In the genomic region with DNA sequence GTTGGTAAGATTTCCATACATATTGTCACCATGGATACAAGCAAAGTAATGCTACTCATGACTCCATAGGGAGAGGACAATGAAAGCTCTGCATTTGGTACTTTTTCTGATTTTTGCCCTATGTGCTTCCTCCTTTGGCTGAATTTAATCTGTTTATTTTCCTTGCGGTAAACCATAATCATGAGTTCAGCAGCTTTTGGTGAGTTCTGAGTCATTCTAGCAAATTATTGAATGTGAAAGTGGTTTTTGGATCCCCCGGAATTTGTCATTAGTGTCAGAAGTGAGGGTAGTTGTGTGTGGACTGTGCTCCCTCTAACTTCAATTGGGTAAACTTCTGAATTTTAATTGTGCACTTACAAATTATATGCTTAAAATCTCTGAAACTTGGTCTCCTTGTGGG, we compare ENCODE assay signal across 1 cellular context.
TF ChIP-seq lines count a peak whose summit lies in the region.

No MANE protein-coding gene starts in this region.

TF ChIP-seq in GM12878, 131 proteins besides CTCF, POLR2A, EP300 and RAD21 (continued from another document):
- TF ChIP-seq, protein P1, sequence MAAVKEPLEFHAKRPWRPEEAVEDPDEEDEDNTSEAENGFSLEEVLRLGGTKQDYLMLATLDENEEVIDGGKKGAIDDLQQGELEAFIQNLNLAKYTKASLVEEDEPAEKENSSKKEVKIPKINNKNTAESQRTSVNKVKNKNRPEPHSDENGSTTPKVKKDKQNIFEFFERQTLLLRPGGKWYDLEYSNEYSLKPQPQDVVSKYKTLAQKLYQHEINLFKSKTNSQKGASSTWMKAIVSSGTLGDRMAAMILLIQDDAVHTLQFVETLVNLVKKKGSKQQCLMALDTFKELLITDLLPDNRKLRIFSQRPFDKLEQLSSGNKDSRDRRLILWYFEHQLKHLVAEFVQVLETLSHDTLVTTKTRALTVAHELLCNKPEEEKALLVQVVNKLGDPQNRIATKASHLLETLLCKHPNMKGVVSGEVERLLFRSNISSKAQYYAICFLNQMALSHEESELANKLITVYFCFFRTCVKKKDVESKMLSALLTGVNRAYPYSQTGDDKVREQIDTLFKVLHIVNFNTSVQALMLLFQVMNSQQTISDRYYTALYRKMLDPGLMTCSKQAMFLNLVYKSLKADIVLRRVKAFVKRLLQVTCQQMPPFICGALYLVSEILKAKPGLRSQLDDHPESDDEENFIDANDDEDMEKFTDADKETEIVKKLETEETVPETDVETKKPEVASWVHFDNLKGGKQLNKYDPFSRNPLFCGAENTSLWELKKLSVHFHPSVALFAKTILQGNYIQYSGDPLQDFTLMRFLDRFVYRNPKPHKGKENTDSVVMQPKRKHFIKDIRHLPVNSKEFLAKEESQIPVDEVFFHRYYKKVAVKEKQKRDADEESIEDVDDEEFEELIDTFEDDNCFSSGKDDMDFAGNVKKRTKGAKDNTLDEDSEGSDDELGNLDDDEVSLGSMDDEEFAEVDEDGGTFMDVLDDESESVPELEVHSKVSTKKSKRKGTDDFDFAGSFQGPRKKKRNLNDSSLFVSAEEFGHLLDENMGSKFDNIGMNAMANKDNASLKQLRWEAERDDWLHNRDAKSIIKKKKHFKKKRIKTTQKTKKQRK (IDR thresholded peaks at IDR 0.05; ENCODE audit: low read depth, low read length), result no peak
- TF ChIP-seq, protein P2, sequence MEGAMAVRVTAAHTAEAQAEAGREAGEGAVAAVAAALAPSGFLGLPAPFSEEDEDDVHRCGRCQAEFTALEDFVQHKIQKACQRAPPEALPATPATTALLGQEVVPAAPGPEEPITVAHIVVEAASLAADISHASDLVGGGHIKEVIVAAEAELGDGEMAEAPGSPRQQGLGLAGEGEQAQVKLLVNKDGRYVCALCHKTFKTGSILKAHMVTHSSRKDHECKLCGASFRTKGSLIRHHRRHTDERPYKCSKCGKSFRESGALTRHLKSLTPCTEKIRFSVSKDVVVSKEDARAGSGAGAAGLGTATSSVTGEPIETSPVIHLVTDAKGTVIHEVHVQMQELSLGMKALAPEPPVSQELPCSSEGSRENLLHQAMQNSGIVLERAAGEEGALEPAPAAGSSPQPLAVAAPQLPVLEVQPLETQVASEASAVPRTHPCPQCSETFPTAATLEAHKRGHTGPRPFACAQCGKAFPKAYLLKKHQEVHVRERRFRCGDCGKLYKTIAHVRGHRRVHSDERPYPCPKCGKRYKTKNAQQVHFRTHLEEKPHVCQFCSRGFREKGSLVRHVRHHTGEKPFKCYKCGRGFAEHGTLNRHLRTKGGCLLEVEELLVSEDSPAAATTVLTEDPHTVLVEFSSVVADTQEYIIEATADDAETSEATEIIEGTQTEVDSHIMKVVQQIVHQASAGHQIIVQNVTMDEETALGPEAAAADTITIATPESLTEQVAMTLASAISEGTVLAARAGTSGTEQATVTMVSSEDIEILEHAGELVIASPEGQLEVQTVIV (IDR thresholded peaks at IDR 0.05; ENCODE audit: borderline replicate concordance, partially characterized antibody), result no peak
- TF ChIP-seq, protein P3, sequence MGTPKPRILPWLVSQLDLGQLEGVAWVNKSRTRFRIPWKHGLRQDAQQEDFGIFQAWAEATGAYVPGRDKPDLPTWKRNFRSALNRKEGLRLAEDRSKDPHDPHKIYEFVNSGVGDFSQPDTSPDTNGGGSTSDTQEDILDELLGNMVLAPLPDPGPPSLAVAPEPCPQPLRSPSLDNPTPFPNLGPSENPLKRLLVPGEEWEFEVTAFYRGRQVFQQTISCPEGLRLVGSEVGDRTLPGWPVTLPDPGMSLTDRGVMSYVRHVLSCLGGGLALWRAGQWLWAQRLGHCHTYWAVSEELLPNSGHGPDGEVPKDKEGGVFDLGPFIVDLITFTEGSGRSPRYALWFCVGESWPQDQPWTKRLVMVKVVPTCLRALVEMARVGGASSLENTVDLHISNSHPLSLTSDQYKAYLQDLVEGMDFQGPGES (IDR thresholded peaks at IDR 0.05), result no peak
- TF ChIP-seq NR2C2 (IDR thresholded peaks at IDR 0.05; ENCODE audit: borderline replicate concordance, control insufficient read depth, insufficient read length, low read depth) (no peak), CBX3 (IDR thresholded peaks at IDR 0.05; ENCODE audit: borderline replicate concordance, low read depth) (no peak), MTA2 (IDR thresholded peaks at IDR 0.05; ENCODE audit: low read depth) (peak; percentile 82), JUNB (IDR thresholded peaks at IDR 0.05) (peak; percentile 46), ETV6 (conservative IDR thresholded peaks at IDR 0.05 in 1 of 2, IDR thresholded peaks at IDR 0.05 in 1 of 2; ENCODE audit: borderline replicate concordance in 1 of 2, low read depth in 1 of 2) (no peak), ZNF622 (IDR thresholded peaks at IDR 0.05) (no peak), ASH2L (IDR thresholded peaks at IDR 0.05; ENCODE audit: borderline replicate concordance, low read depth) (no peak), ZZZ3 (IDR thresholded peaks at IDR 0.05; ENCODE audit: control insufficient read depth, insufficient read length, low read depth) (no peak), SIX5 (IDR thresholded peaks at IDR 0.05; ENCODE audit: low read depth, low read length, severe bottlenecking) (no peak), ATF7 (IDR thresholded peaks at IDR 0.05; ENCODE audit: low read depth) (peak; percentile 38; the same call in 1 of the 2 replicates), SUZ12 (IDR thresholded peaks at IDR 0.05; ENCODE audit: unreplicated experiment) (no peak), IKZF2 (IDR thresholded peaks at IDR 0.05) (peak; percentile 49 to 65; a peak in 3 of 4 replicates), RUNX3 (IDR thresholded peaks at IDR 0.05; ENCODE audit: low read length) (peak; percentile 36), BCL11A (IDR thresholded peaks at IDR 0.05; ENCODE audit: low read depth, low read length) (0 out of 2 replicates have a peak, but pooled peaks have one; percentile 55), MYC (IDR thresholded peaks at IDR 0.05; ENCODE audit: insufficient read depth, insufficient read length, insufficient replicate concordance, low read length, severe bottlenecking) (no peak), YBX1 (IDR thresholded peaks at IDR 0.05) (no peak), SMAD1 (IDR thresholded peaks at IDR 0.05; ENCODE audit: low read depth, partially characterized antibody) (no peak), EGR1 (IDR thresholded peaks at IDR 0.05; ENCODE audit: borderline replicate concordance in 1 of 2, low read depth in 2 of 2, low read length in 2 of 2) (no peak), STAT3 (IDR thresholded peaks at IDR 0.05; ENCODE audit: low read depth, low read length) (no peak)
- TF ChIP-seq, protein P4, sequence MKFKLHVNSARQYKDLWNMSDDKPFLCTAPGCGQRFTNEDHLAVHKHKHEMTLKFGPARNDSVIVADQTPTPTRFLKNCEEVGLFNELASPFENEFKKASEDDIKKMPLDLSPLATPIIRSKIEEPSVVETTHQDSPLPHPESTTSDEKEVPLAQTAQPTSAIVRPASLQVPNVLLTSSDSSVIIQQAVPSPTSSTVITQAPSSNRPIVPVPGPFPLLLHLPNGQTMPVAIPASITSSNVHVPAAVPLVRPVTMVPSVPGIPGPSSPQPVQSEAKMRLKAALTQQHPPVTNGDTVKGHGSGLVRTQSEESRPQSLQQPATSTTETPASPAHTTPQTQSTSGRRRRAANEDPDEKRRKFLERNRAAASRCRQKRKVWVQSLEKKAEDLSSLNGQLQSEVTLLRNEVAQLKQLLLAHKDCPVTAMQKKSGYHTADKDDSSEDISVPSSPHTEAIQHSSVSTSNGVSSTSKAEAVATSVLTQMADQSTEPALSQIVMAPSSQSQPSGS (IDR thresholded peaks at IDR 0.05; ENCODE audit: low read length), result no peak
- TF ChIP-seq, protein P5, sequence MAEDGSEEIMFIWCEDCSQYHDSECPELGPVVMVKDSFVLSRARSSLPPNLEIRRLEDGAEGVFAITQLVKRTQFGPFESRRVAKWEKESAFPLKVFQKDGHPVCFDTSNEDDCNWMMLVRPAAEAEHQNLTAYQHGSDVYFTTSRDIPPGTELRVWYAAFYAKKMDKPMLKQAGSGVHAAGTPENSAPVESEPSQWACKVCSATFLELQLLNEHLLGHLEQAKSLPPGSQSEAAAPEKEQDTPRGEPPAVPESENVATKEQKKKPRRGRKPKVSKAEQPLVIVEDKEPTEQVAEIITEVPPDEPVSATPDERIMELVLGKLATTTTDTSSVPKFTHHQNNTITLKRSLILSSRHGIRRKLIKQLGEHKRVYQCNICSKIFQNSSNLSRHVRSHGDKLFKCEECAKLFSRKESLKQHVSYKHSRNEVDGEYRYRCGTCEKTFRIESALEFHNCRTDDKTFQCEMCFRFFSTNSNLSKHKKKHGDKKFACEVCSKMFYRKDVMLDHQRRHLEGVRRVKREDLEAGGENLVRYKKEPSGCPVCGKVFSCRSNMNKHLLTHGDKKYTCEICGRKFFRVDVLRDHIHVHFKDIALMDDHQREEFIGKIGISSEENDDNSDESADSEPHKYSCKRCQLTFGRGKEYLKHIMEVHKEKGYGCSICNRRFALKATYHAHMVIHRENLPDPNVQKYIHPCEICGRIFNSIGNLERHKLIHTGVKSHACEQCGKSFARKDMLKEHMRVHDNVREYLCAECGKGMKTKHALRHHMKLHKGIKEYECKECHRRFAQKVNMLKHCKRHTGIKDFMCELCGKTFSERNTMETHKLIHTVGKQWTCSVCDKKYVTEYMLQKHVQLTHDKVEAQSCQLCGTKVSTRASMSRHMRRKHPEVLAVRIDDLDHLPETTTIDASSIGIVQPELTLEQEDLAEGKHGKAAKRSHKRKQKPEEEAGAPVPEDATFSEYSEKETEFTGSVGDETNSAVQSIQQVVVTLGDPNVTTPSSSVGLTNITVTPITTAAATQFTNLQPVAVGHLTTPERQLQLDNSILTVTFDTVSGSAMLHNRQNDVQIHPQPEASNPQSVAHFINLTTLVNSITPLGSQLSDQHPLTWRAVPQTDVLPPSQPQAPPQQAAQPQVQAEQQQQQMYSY (CRISPR knock-in tag; IDR thresholded peaks at IDR 0.05), result no peak
- TF ChIP-seq, protein P6, sequence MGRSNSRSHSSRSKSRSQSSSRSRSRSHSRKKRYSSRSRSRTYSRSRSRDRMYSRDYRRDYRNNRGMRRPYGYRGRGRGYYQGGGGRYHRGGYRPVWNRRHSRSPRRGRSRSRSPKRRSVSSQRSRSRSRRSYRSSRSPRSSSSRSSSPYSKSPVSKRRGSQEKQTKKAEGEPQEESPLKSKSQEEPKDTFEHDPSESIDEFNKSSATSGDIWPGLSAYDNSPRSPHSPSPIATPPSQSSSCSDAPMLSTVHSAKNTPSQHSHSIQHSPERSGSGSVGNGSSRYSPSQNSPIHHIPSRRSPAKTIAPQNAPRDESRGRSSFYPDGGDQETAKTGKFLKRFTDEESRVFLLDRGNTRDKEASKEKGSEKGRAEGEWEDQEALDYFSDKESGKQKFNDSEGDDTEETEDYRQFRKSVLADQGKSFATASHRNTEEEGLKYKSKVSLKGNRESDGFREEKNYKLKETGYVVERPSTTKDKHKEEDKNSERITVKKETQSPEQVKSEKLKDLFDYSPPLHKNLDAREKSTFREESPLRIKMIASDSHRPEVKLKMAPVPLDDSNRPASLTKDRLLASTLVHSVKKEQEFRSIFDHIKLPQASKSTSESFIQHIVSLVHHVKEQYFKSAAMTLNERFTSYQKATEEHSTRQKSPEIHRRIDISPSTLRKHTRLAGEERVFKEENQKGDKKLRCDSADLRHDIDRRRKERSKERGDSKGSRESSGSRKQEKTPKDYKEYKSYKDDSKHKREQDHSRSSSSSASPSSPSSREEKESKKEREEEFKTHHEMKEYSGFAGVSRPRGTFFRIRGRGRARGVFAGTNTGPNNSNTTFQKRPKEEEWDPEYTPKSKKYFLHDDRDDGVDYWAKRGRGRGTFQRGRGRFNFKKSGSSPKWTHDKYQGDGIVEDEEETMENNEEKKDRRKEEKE (IDR thresholded peaks at IDR 0.05), result no peak
